ENCODE assay signal across 10 cellular contexts in genomic region chr12:24798335-24798734, GRCh38.
DNase-seq lines count a peak whose midpoint lies in the region; ATAC-seq, FAIRE-seq and TF ChIP-seq lines count a peak whose summit lies in the region.
"Had no signal": no experiment of that assay in that cellular context is flagged by ENCODE, and none has a peak within 500 bp of the region (broad histone marks: within the 10 kb centered on the region; RNA-seq: fewer than 3 reads in every experiment).

No MANE protein-coding gene starts in this region.

- no peaks in the 10 kb centered on the region for H3K79me2 ChIP-seq in OCI-LY7 (ENCODE audit: insufficient read depth, low read depth, low read length)

- FAIRE-seq in kidney (lab: Jason Lieb, UNC), result no peak

- DNase-seq in GM13976 (ENCODE audit: low spot score) (peak; percentile 33), OCI-LY7 (ENCODE audit: low spot score) (peak; percentile 86), kidney (no peak), cortex of kidney (lab: John Stamatoyannopoulos, UW) (no peak)
- no peak for DNase-seq in stimulated activated CD4-positive, alpha-beta T cell treated with anti-CD3 and anti-CD28 coated beads, Interleukin-1b, Interleukin-23, amount 100 ng/mL, for 48 hours
- DNase-seq: activated CD4-positive, alpha-beta T cell treated with anti-CD3 and anti-CD28 coated beads, Interleukin-2, amount 50 U/mL, for 4 hours; ovary had no signal

- POLR2A ChIA-PET in OCI-LY7 (lab: Charles Lee), result no interaction called here

- H3K9ac ChIP-seq in kidney (ENCODE audit: low read length in 2 of 2), result no peak overlapping the region

- H3K9me3 ChIP-seq in OCI-LY7 (ENCODE audit: low read length), result peaks cover 7% of the 10 kb centered on the region; the same call in 1 of the 2 replicates
- no peaks in the 10 kb centered on the region for H3K9me3 ChIP-seq in kidney (ENCODE audit: control insufficient read depth in 1 of 2, low read length in 2 of 2)

- no peaks in the 10 kb centered on the region for H4K20me1 ChIP-seq in OCI-LY7 (ENCODE audit: insufficient read depth, low read length)

- ATAC-seq in GM19455 (IDR thresholded peaks at IDR 0.05; ENCODE audit: unreplicated experiment) (peak; percentile 84), HG03060 (IDR thresholded peaks at IDR 0.05; ENCODE audit: low read depth, unreplicated experiment) (peak; percentile 85), esophagus mucosa (no peak)

- peak overlapping the region; percentile 33 for H3K4me2 ChIP-seq in OCI-LY7 (ENCODE audit: low read length)

- H2AFZ ChIP-seq in OCI-LY7 (ENCODE audit: low read length), result peak overlapping the region; percentile 54; the same call in 1 of the 2 replicates

- no peaks in the 10 kb centered on the region for H3K9me2 ChIP-seq in OCI-LY7 (ENCODE audit: insufficient read depth, low read length)

- H3K27ac ChIP-seq in OCI-LY7 (ENCODE audit: low read depth, low read length, poor library complexity, severe bottlenecking) (peak overlapping the region; percentile 44), kidney (ENCODE audit: low read depth in 2 of 2, low read length in 2 of 2) (no peak overlapping the region)
- H3K27ac ChIP-seq: ovary had no signal

- H3K4me3 ChIP-seq in OCI-LY7 (ENCODE audit: low read depth, low read length, poor library complexity, severe bottlenecking) (no peak overlapping the region), kidney (ENCODE audit: low read length in 2 of 2) (no peak overlapping the region)
- H3K4me3 ChIP-seq: ovary had no signal

- intact Hi-C loops in OCI-LY7 (cut with micrococcal nuclease; ENCODE audit: unreplicated experiment) (no loop called here), kidney (cut with DNase I) (no loop called here)

- H3K4me1 ChIP-seq in OCI-LY7 (ENCODE audit: insufficient read depth, low read length, poor library complexity, severe bottlenecking) (peaks cover 14% of the 10 kb centered on the region), kidney (ENCODE audit: control insufficient read depth in 1 of 2, insufficient read depth in 1 of 2, low read depth in 1 of 2, low read length in 2 of 2) (peaks cover 0 to 4% of the 10 kb centered on the region in 2 donors)

- TF ChIP-seq CTCF in GM13976 (IDR thresholded peaks at IDR 0.05; ENCODE audit: borderline replicate concordance, control extremely low read depth, extremely low read depth, insufficient read depth, missing control alignments), result no peak
- TF ChIP-seq CTCF in OCI-LY7 (conservative IDR thresholded peaks at IDR 0.05; ENCODE audit: low read length), result no peak
- no peak for TF ChIP-seq CTCF in kidney (IDR thresholded peaks at IDR 0.05; ENCODE audit: borderline replicate concordance, extremely low read depth, insufficient read depth)

- BruUV-seq in OCI-LY7 (replicated peaks; lab: Mats Ljungman, UMichigan), result no TSS peak

- CTCF ChIA-PET in OCI-LY7 (lab: Charles Lee; ENCODE audit: unreplicated experiment), result no interaction called here

- H3K36me3 ChIP-seq in OCI-LY7 (ENCODE audit: insufficient read depth, low read length), result no peaks in the 10 kb centered on the region
- no peaks in the 10 kb centered on the region for H3K36me3 ChIP-seq in kidney (ENCODE audit: control insufficient read depth in 1 of 2, insufficient read depth in 2 of 2, low read length in 2 of 2)
- H3K36me3 ChIP-seq: ovary had no signal

- in situ Hi-C loops in GM13976 (cut with MboI; ENCODE audit: low sequenced_read_pairs, unreplicated experiment), result no loop called here

Comparison
In these comparisons a context has a peak if more than half of its experiments do, and no peak if none do; other contexts are left out.
1. DNase-seq: peak in GM13976 (single experiment) and OCI-LY7 (single experiment); none in kidney (single experiment), stimulated activated CD4-positive, alpha-beta T cell treated with anti-CD3 and anti-CD28 coated beads, Interleukin-1b, Interleukin-23, amount 100 ng/mL, for 48 hours (single experiment) and cortex of kidney (single experiment).